Comparison of ENCODE assay signal across 1 cellular context in genomic region chr12:96919510-96920210, GRCh38.
TF ChIP-seq lines count a peak whose summit lies in the region.

No MANE protein-coding gene starts in this region.

TF ChIP-seq in GM23338, 12 proteins besides CTCF, POLR2A, EP300 and RAD21 (continued from another document):
- TF ChIP-seq, protein P1, sequence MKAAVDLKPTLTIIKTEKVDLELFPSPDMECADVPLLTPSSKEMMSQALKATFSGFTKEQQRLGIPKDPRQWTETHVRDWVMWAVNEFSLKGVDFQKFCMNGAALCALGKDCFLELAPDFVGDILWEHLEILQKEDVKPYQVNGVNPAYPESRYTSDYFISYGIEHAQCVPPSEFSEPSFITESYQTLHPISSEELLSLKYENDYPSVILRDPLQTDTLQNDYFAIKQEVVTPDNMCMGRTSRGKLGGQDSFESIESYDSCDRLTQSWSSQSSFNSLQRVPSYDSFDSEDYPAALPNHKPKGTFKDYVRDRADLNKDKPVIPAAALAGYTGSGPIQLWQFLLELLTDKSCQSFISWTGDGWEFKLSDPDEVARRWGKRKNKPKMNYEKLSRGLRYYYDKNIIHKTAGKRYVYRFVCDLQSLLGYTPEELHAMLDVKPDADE (IDR thresholded peaks at IDR 0.05) = no peak
- no peak for TF ChIP-seq ZNF331 (CRISPR knock-in tag; IDR thresholded peaks at IDR 0.05; ENCODE audit: low read depth)
